10 cellular contexts compared by ENCODE assay signal in the genomic region with DNA sequence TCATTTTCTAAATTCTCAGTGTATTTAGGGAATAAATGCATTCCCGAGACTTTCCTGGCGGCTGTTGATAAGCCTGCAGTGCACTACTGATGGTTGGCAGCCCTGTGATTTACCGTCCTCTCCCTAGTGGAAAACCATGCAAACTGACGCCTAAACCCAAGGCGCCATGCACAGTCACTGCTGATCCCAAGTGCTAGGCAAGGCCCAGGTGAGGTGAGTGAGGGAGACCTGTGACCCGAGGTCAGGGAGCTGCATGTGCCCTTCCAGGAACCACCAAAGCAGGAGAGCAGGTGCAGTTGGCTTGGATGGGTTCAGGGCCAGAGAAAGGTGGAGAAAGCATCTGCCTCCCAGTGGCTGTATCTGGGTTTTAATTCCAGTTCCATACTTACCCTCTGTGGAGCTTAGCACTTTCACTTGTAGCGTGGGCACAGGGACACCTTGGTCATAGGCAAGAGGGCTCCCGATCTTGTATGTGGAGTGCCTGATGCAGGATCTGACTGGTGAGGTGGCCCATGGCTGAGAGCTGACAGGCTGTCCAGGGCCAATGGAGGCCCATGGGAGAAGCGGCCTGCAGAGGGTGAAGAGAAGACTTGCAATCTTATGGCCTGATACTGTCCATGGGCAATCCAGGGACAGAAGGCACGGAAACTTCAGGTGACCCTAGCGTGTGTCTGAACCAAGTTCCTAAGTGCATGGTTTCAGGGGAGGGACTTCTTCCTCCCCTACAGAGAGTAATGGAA.
DNase-seq lines count a peak whose midpoint lies in the region; TF ChIP-seq lines count a peak whose summit lies in the region.
"Had no signal": no experiment of that assay in that cellular context is flagged by ENCODE, and none has a peak within 500 bp of the region (broad histone marks: within the 10 kb centered on the region; RNA-seq: fewer than 3 reads in every experiment).

No MANE protein-coding gene starts in this region.

- H3K23ac ChIP-seq in H9 (ENCODE audit: insufficient read length, low read depth, low read length) = no peak overlapping the region
- H3K23ac ChIP-seq in neuronal stem cell (ENCODE audit: low read depth, low read length, poor library complexity) = no peak overlapping the region

- H2AK5ac ChIP-seq in H9 (ENCODE audit: insufficient read length, low read length) (no peak overlapping the region), neuronal stem cell (ENCODE audit: low read depth, low read length) (no peak overlapping the region)

- H3K9ac ChIP-seq in BLaER1 (no peak overlapping the region), H9 (ENCODE audit: extremely low read depth, insufficient read length, low read length) (no peak overlapping the region), neuronal stem cell (ENCODE audit: low read depth, low read length, poor library complexity) (no peak overlapping the region)

- H3K18ac ChIP-seq in H9 (ENCODE audit: insufficient read length, low read depth, low read length) (no peak overlapping the region), neuronal stem cell (ENCODE audit: low read length) (peak overlapping the region; percentile 4)

- H2BK12ac ChIP-seq in H9 (ENCODE audit: insufficient read length, low read depth, low read length) (no peak overlapping the region), neuronal stem cell (ENCODE audit: low read length) (no peak overlapping the region)

- H2AFZ ChIP-seq in H9 (ENCODE audit: low read length) = no peak overlapping the region
- H2AFZ ChIP-seq in neuronal stem cell (ENCODE audit: low read length) = no peak overlapping the region

- no peaks in the 10 kb centered on the region for H3K23me2 ChIP-seq in H9 (ENCODE audit: insufficient read length, low read depth, low read length, poor library complexity, severe bottlenecking)

- H3K9me3 Mint-ChIP-seq in H9 = no peaks in the 10 kb centered on the region; a peak in 1 of 5 replicates
- H3K9me3 Mint-ChIP-seq in brain = no peaks in the 10 kb centered on the region
- peaks cover 3% of the 10 kb centered on the region for H3K9me3 Mint-ChIP-seq in glutamatergic neuron (ENCODE audit: unreplicated experiment)

- H3K4me2 ChIP-seq in BLaER1 = peak overlapping the region; percentile 58
- H3K4me2 ChIP-seq in H9 (ENCODE audit: insufficient read depth, insufficient read length, low read length) = no peak overlapping the region
- no peak overlapping the region for H3K4me2 ChIP-seq in neuronal stem cell (ENCODE audit: insufficient read depth, low read length, poor library complexity, severe bottlenecking)

- H3K4ac ChIP-seq in H9 (ENCODE audit: low read depth, low read length) (no peak overlapping the region), neuronal stem cell (ENCODE audit: low read length) (no peak overlapping the region)

- peaks cover 33% of the 10 kb centered on the region; the same call in 1 of the 2 replicates for H4K20me1 ChIP-seq in BLaER1
- no peaks in the 10 kb centered on the region for H4K20me1 ChIP-seq in H9 (ENCODE audit: control insufficient read depth, insufficient read depth, insufficient read length)

- H3K36me3 ChIP-seq in BLaER1 (no peaks in the 10 kb centered on the region), neuronal stem cell (replicated peaks in 1 of 2; ENCODE audit: control insufficient read depth in 2 of 2, insufficient read depth in 2 of 2, low read length in 2 of 2) (no peaks in the 10 kb centered on the region)

- H3K27ac ChIP-seq in BLaER1 (peak overlapping the region; percentile 16; the same call in 1 of the 2 replicates), H9 (ENCODE audit: insufficient read length, low read depth, low read length) (no peak overlapping the region), neuronal stem cell (replicated peaks; ENCODE audit: low read length) (no peak overlapping the region)

- H3K27ac Mint-ChIP-seq in H9 (peak overlapping the region in 2 of 3 experiments; percentile 11 to 56; a peak in 2 of 7 replicates), brain (peak overlapping the region in 3 of 5 experiments; percentile 15 to 77 (median 47)), glutamatergic neuron (ENCODE audit: unreplicated experiment) (no peak overlapping the region)

- H3K79me1 ChIP-seq in H9 (ENCODE audit: insufficient read depth, low read depth, low read length, poor library complexity, severe bottlenecking) (no peaks in the 10 kb centered on the region), neuronal stem cell (ENCODE audit: low read depth, low read length) (no peaks in the 10 kb centered on the region)

- H3T11ph ChIP-seq in H9 (ENCODE audit: low read length) = no peak overlapping the region

- H4K91ac ChIP-seq in H9 (ENCODE audit: insufficient read length, low read depth, low read length) (no peak overlapping the region), neuronal stem cell (ENCODE audit: low read depth, low read length, poor library complexity) (no peak overlapping the region)

- H3K27me3 Mint-ChIP-seq in H9 (ENCODE audit: low read depth) (peaks cover 1% of the 10 kb centered on the region; the same call in 1 of the 2 replicates), brain (no peaks in the 10 kb centered on the region), glutamatergic neuron (ENCODE audit: unreplicated experiment) (peaks cover 4% of the 10 kb centered on the region)

- H4K5ac ChIP-seq in H9 (ENCODE audit: insufficient read length, low read depth, low read length) = no peak overlapping the region

- peaks cover 4 to 8% of the 10 kb centered on the region in 2 experiments for H3K4me1 Mint-ChIP-seq in H9
- H3K4me1 Mint-ChIP-seq in brain = peaks cover 71% of the 10 kb centered on the region
- H3K4me1 Mint-ChIP-seq in glutamatergic neuron (ENCODE audit: low read depth, unreplicated experiment) = no peaks in the 10 kb centered on the region

- no peaks in the 10 kb centered on the region for H3K27me3 ChIP-seq in BLaER1
- H3K27me3 ChIP-seq in H9 (ENCODE audit: insufficient read depth, low read length) = no peaks in the 10 kb centered on the region
- H3K27me3 ChIP-seq in neuronal stem cell (ENCODE audit: control insufficient read depth in 3 of 3, insufficient read depth in 3 of 3, low read depth in 1 of 3, low read length in 3 of 3) = no peaks in the 10 kb centered on the region

- H3K4me1 ChIP-seq in BLaER1 (peaks cover 79% of the 10 kb centered on the region), H9 (ENCODE audit: insufficient read depth, low read length) (no peaks in the 10 kb centered on the region; the same call in 1 of the 2 replicates), neuronal stem cell (ENCODE audit: control insufficient read depth in 2 of 2, insufficient read depth in 1 of 2, low read depth in 1 of 2, low read length in 2 of 2) (no peaks in the 10 kb centered on the region)

- H4K8ac ChIP-seq in H9 (replicated peaks; ENCODE audit: insufficient read length, low read depth, low read length) (no peak overlapping the region), neuronal stem cell (ENCODE audit: low read depth, low read length) (no peak overlapping the region)

- no peak overlapping the region for H2BK20ac ChIP-seq in H9 (ENCODE audit: low read depth, low read length, poor library complexity, severe bottlenecking)

- H3K14ac ChIP-seq in H9 (ENCODE audit: insufficient read depth, low read length) = no peak overlapping the region; the same call in 1 of the 2 replicates
- no peak overlapping the region for H3K14ac ChIP-seq in neuronal stem cell (ENCODE audit: low read length)

- no peaks in the 10 kb centered on the region for H3K36me3 Mint-ChIP-seq in H9 (ENCODE audit: insufficient read depth in 1 of 3, low read depth in 3 of 3)
- H3K36me3 Mint-ChIP-seq in brain = no peaks in the 10 kb centered on the region
- H3K36me3 Mint-ChIP-seq in glutamatergic neuron (ENCODE audit: unreplicated experiment) = no peaks in the 10 kb centered on the region

- H2BK15ac ChIP-seq in H9 (ENCODE audit: low read depth, low read length) (no peak overlapping the region), neuronal stem cell (ENCODE audit: low read length) (no peak overlapping the region)

- DNase-seq in H9 (no peak), neuronal stem cell (ENCODE audit: low spot score) (no peak), NCI-H345 (lab: John Stamatoyannopoulos, UW) (no peak), glutamatergic neuron (no peak), GM19240 (ENCODE audit: insufficient read length, low spot score) (no peak)
- DNase-seq: DMS 273 treated with DMSO at 0.1 percent for 48 hours, NCI-H1105 treated with DMSO at 0.1 percent for 48 hours, NCI-H446 treated with DMSO at 0.1 percent for 48 hours had no signal

- H3K79me2 ChIP-seq in H9 (ENCODE audit: insufficient read depth, low read length) = no peaks in the 10 kb centered on the region

- H2BK5ac ChIP-seq in H9 (ENCODE audit: insufficient read length, low read length) = no peak overlapping the region
- H2BK5ac ChIP-seq in neuronal stem cell (ENCODE audit: low read length) = no peak overlapping the region

- WGBS in H9 (ENCODE audit: extremely low coverage, insufficient read length, low lambda C conversion rate) = no CpG with 5 or more reads among the region's 11 CpGs
- WGBS in neuronal stem cell (ENCODE audit: extremely low coverage in 2 of 2, insufficient read length in 2 of 2, insufficient replicate concordance in 1 of 2), 2 donors = no CpG with 5 or more reads among the region's 11 CpGs

- no peak overlapping the region for H3K56ac ChIP-seq in H9 (ENCODE audit: insufficient read length, low read depth, low read length)

- H3K9me3 ChIP-seq in BLaER1 = no peaks in the 10 kb centered on the region
- H3K9me3 ChIP-seq in H9 (ENCODE audit: control insufficient read depth, low read depth, low read length) = no peaks in the 10 kb centered on the region
- H3K9me3 ChIP-seq in neuronal stem cell (replicated peaks in 1 of 2; ENCODE audit: control insufficient read depth in 2 of 2, insufficient read depth in 1 of 2, low read depth in 1 of 2, low read length in 2 of 2) = no peaks in the 10 kb centered on the region

- TF ChIP-seq CTCF in H9 (conservative IDR thresholded peaks at IDR 0.05) = no peak
- TF ChIP-seq CTCF in brain (conservative IDR thresholded peaks at IDR 0.05) = no peak
- TF ChIP-seq CTCF in glutamatergic neuron (IDR thresholded peaks at IDR 0.05; ENCODE audit: partially characterized antibody, unreplicated experiment) = no peak

- H3K4me3 Mint-ChIP-seq in H9 = no peak overlapping the region
- no peak overlapping the region for H3K4me3 Mint-ChIP-seq in brain
- no peak overlapping the region for H3K4me3 Mint-ChIP-seq in glutamatergic neuron (ENCODE audit: unreplicated experiment)

- H2BK120ac ChIP-seq in H9 (ENCODE audit: low read depth, low read length, poor library complexity, severe bottlenecking) (no peak overlapping the region), neuronal stem cell (ENCODE audit: low read depth, low read length) (no peak overlapping the region)

- no peak overlapping the region for H3K4me3 ChIP-seq in BLaER1
- H3K4me3 ChIP-seq in neuronal stem cell (ENCODE audit: low read length in 2 of 2) = no peak overlapping the region
